28 cellular contexts compared by ENCODE assay signal in the genomic region with DNA sequence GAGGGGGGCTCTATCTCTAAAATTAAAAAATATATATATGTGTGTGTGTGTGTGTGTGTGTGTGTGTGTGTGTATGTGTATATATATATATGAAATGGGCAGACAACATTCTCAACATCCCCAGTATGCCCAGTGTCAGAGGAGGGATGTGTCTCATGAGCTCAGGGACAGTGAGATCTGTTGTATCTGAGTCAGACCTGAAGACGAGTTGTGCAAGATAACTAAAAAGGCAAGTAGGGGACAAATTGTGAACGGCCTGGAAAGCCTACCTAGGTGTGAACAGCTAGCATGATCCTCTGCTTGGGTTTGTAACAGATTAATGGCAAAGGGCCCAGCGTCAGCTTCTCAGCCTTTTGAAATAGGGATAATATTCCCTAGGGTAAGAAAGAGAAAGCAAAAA.
"Had no signal": no experiment of that assay in that cellular context is flagged by ENCODE, and none has a peak within 500 bp of the region (broad histone marks: within the 10 kb centered on the region; RNA-seq: fewer than 3 reads in every experiment).

No MANE protein-coding gene starts in this region.

- H3K9me3 Mint-ChIP-seq: stimulated activated effector memory CD8-positive, alpha-beta T cell treated with anti-CD3 and anti-CD28 coated beads, Interleukin-12 subunit alpha, Interleukin-12 subunit beta, amount 100 ng/mL, for 72 hours; type B pancreatic cell had no signal

- H3K27me3 Mint-ChIP-seq: type B pancreatic cell had no signal

- H3K27me3 ChIP-seq: stomach, suprapubic skin, testis, thyroid gland, tibial artery, tibial nerve, transverse colon, upper lobe of left lung, upper lobe of right lung, uterus, vagina had no signal

- DNase-seq: stimulated activated CD4-positive, alpha-beta T cell treated with anti-CD3 and anti-CD28 coated beads, Interleukin-2, amount 100 ng/mL, for 48 hours; stimulated activated CD4-positive, alpha-beta T cell treated with anti-CD3 and anti-CD28 coated beads, Interleukin-4, amount 100 ng/mL, for 1 hour; stimulated activated CD4-positive, alpha-beta T cell treated with anti-CD3 and anti-CD28 coated beads, Interleukin-4, amount 100 ng/mL, for 24 hours; stimulated activated CD4-positive, alpha-beta T cell treated with anti-CD3 and anti-CD28 coated beads, Interleukin-4, amount 100 ng/mL, for 4 hours; stimulated activated CD8-positive, alpha-beta memory T cell treated with anti-CD3 and anti-CD28 coated beads, Interleukin-4, amount 100 ng/mL, for 48 hours; stimulated activated naive B cell treated with anti-CD40 and anti-IgM and Interleukin-4, amounts not matched to agents 10 μg/mL and 1 μg/mL and 100 μg/mL, for 72 hours; stimulated activated naive CD4-positive, alpha-beta T cell; stimulated activated naive CD4-positive, alpha-beta T cell treated with Interleukin-2 at 50 U/mL for 16 hours; stimulated activated naive CD8-positive, alpha-beta T cell treated with anti-CD3 and anti-CD28 coated beads, Interleukin-15, amount 100 ng/mL, for 72 hours; stimulated activated naive CD8-positive, alpha-beta T cell treated with anti-CD3 and anti-CD28 coated beads, Interleukin-15, Interleukin-2, amounts not matched to agents 100 U/mL and 50 U/mL, for 24 hours; stomach; substantia nigra; testis; thyroid gland; tibial artery; transverse colon; trophoblast cell; upper lobe of left lung; upper lobe of right lung; uterus had no signal

- H3K4me1 ChIP-seq: stomach, suprapubic skin, testis, thyroid gland, tibial artery, tibial nerve, transverse colon, upper lobe of left lung, upper lobe of right lung, uterus, vagina had no signal

- ATAC-seq: stimulated activated effector memory CD8-positive, alpha-beta T cell treated with anti-CD3 and anti-CD28 coated beads, Interleukin-12 subunit alpha, Interleukin-12 subunit beta, amount 100 ng/mL, for 72 hours; stimulated activated memory B cell treated with anti-CD40 and anti-IgM and Interleukin-4, amounts not matched to agents 10 μg/mL and 1 μg/mL and 100 μg/mL, for 72 hours; stimulated activated naive B cell treated with anti-CD40 and anti-IgM and Interleukin-4, amounts not matched to agents 10 μg/mL and 1 μg/mL and 100 μg/mL, for 72 hours; stimulated activated naive CD8-positive, alpha-beta T cell treated with anti-CD3 and anti-CD28 coated beads, Interleukin-15, amount 100 ng/mL, for 72 hours; stimulated activated naive CD8-positive, alpha-beta T cell treated with anti-CD3 and anti-CD28 coated beads, Interleukin-15, Interleukin-2, amounts not matched to agents 100 U/mL and 50 U/mL, for 24 hours; upper lobe of right lung had no signal

- H3K4me3 ChIP-seq: stomach, suprapubic skin, testis, thoracic aorta, thyroid gland, tibial artery, tibial nerve, transverse colon, upper lobe of left lung, upper lobe of right lung, uterus, vagina had no signal

- H3K4me1 Mint-ChIP-seq: stimulated activated effector memory CD8-positive, alpha-beta T cell treated with anti-CD3 and anti-CD28 coated beads, Interleukin-12 subunit alpha, Interleukin-12 subunit beta, amount 100 ng/mL, for 72 hours; stimulated activated memory B cell treated with anti-CD40 and anti-IgM and Interleukin-4, amounts not matched to agents 10 μg/mL and 1 μg/mL and 100 μg/mL, for 72 hours; stimulated activated naive B cell treated with anti-CD40 and anti-IgM and Interleukin-4, amounts not matched to agents 10 μg/mL and 1 μg/mL and 100 μg/mL, for 72 hours; stimulated activated naive CD8-positive, alpha-beta T cell treated with anti-CD3 and anti-CD28 coated beads, Interleukin-15, amount 100 ng/mL, for 72 hours had no signal

- H3K4me3 Mint-ChIP-seq: stimulated activated effector memory CD8-positive, alpha-beta T cell treated with anti-CD3 and anti-CD28 coated beads, Interleukin-12 subunit alpha, Interleukin-12 subunit beta, amount 100 ng/mL, for 72 hours; stimulated activated memory B cell treated with anti-CD40 and anti-IgM and Interleukin-4, amounts not matched to agents 10 μg/mL and 1 μg/mL and 100 μg/mL, for 72 hours; stimulated activated naive B cell treated with anti-CD40 and anti-IgM and Interleukin-4, amounts not matched to agents 10 μg/mL and 1 μg/mL and 100 μg/mL, for 72 hours; stimulated activated naive CD8-positive, alpha-beta T cell treated with anti-CD3 and anti-CD28 coated beads, Interleukin-15, amount 100 ng/mL, for 72 hours; stimulated activated naive CD8-positive, alpha-beta T cell treated with anti-CD3 and anti-CD28 coated beads, Interleukin-15, Interleukin-2, amounts not matched to agents 100 ng/mL and 50 ng/mL, for 24 hours; type B pancreatic cell had no signal

- H3K27ac Mint-ChIP-seq: stimulated activated effector memory CD8-positive, alpha-beta T cell treated with anti-CD3 and anti-CD28 coated beads, Interleukin-12 subunit alpha, Interleukin-12 subunit beta, amount 100 ng/mL, for 72 hours; stimulated activated memory B cell treated with anti-CD40 and anti-IgM and Interleukin-4, amounts not matched to agents 10 μg/mL and 1 μg/mL and 100 μg/mL, for 72 hours; stimulated activated naive B cell treated with anti-CD40 and anti-IgM and Interleukin-4, amounts not matched to agents 10 μg/mL and 1 μg/mL and 100 μg/mL, for 72 hours; stimulated activated naive CD8-positive, alpha-beta T cell treated with anti-CD3 and anti-CD28 coated beads, Interleukin-15, amount 100 ng/mL, for 72 hours; stimulated activated naive CD8-positive, alpha-beta T cell treated with anti-CD3 and anti-CD28 coated beads, Interleukin-15, Interleukin-2, amounts not matched to agents 100 ng/mL and 50 ng/mL, for 24 hours; type B pancreatic cell had no signal

- H3K27ac ChIP-seq: stomach, suprapubic skin, testis, thoracic aorta, thyroid gland, tibial artery, tibial nerve, transverse colon, upper lobe of left lung, upper lobe of right lung, uterus, vagina had no signal

- H3K9me3 ChIP-seq: stomach, suprapubic skin, testis, thoracic aorta, thyroid gland, tibial artery, tibial nerve, transverse colon, upper lobe of left lung, upper lobe of right lung, uterus, vagina had no signal

- H3K36me3 ChIP-seq: stomach, suprapubic skin, thoracic aorta, thyroid gland, tibial artery, tibial nerve, transverse colon, upper lobe of left lung, upper lobe of right lung, uterus, vagina had no signal

- H3K36me3 Mint-ChIP-seq: stimulated activated effector memory CD8-positive, alpha-beta T cell treated with anti-CD3 and anti-CD28 coated beads, Interleukin-12 subunit alpha, Interleukin-12 subunit beta, amount 100 ng/mL, for 72 hours; stimulated activated memory B cell treated with anti-CD40 and anti-IgM and Interleukin-4, amounts not matched to agents 10 μg/mL and 1 μg/mL and 100 μg/mL, for 72 hours; stimulated activated naive B cell treated with anti-CD40 and anti-IgM and Interleukin-4, amounts not matched to agents 10 μg/mL and 1 μg/mL and 100 μg/mL, for 72 hours; type B pancreatic cell had no signal
